In the genomic region with DNA sequence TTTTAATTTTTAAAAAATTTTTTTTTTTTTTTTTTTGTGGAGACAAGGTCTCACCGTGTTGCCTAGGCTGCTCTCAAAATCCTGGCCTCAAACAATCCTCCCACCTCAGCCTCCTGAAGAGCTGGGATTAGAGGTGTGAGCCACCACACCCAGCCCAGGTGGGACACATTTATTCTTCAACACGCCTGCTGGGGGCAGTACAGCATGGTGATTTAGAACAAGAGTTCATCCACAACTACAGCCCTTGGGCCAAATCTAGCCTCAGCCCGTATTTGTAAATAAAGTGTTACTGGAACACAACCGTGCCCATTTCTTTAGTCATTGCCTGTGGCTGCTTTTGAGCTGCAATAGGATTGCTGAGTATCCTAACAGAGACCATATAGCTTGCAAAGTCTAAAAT, we compare ENCODE assay signal across 2 cellular contexts.
TF ChIP-seq lines count a peak whose summit lies in the region.

No MANE protein-coding gene starts in this region.

TF ChIP-seq in SK-N-SH, 30 proteins besides CTCF, POLR2A, EP300 and RAD21 (continued from another document):
- no peak for TF ChIP-seq EZH2phosphoT487 (IDR thresholded peaks at IDR 0.05; ENCODE audit: borderline replicate concordance, low read depth)
- no peak for TF ChIP-seq CHD2 (IDR thresholded peaks at IDR 0.05; ENCODE audit: low read length, partially characterized antibody)
- TF ChIP-seq TCF12 (IDR thresholded peaks at IDR 0.05), result no peak
- TF ChIP-seq GATA2 (CRISPR knock-in tag; IDR thresholded peaks at IDR 0.05), result no peak
- TF ChIP-seq, protein P1, sequence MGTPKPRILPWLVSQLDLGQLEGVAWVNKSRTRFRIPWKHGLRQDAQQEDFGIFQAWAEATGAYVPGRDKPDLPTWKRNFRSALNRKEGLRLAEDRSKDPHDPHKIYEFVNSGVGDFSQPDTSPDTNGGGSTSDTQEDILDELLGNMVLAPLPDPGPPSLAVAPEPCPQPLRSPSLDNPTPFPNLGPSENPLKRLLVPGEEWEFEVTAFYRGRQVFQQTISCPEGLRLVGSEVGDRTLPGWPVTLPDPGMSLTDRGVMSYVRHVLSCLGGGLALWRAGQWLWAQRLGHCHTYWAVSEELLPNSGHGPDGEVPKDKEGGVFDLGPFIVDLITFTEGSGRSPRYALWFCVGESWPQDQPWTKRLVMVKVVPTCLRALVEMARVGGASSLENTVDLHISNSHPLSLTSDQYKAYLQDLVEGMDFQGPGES (IDR thresholded peaks at IDR 0.05; ENCODE audit: low read depth, low read length), result no peak
- TF ChIP-seq RXRA (IDR thresholded peaks at IDR 0.05; ENCODE audit: borderline replicate concordance, low read depth), result no peak
- no peak for TF ChIP-seq FOSL2 (IDR thresholded peaks at IDR 0.05; ENCODE audit: borderline replicate concordance, low read depth)
- no peak for TF ChIP-seq NRF1 (IDR thresholded peaks at IDR 0.05; ENCODE audit: low read depth, low read length)
- no peak for TF ChIP-seq MXI1 (IDR thresholded peaks at IDR 0.05; ENCODE audit: low read depth, low read length)
- TF ChIP-seq, protein P2, sequence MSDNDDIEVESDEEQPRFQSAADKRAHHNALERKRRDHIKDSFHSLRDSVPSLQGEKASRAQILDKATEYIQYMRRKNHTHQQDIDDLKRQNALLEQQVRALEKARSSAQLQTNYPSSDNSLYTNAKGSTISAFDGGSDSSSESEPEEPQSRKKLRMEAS (IDR thresholded peaks at IDR 0.05; ENCODE audit: low read depth), result no peak
- no peak for TF ChIP-seq YY1 (IDR thresholded peaks at IDR 0.05; ENCODE audit: low read depth)
- TF ChIP-seq TAF1 (IDR thresholded peaks at IDR 0.05; ENCODE audit: borderline replicate concordance, low read depth, low read length), result no peak
- TF ChIP-seq, protein P3, sequence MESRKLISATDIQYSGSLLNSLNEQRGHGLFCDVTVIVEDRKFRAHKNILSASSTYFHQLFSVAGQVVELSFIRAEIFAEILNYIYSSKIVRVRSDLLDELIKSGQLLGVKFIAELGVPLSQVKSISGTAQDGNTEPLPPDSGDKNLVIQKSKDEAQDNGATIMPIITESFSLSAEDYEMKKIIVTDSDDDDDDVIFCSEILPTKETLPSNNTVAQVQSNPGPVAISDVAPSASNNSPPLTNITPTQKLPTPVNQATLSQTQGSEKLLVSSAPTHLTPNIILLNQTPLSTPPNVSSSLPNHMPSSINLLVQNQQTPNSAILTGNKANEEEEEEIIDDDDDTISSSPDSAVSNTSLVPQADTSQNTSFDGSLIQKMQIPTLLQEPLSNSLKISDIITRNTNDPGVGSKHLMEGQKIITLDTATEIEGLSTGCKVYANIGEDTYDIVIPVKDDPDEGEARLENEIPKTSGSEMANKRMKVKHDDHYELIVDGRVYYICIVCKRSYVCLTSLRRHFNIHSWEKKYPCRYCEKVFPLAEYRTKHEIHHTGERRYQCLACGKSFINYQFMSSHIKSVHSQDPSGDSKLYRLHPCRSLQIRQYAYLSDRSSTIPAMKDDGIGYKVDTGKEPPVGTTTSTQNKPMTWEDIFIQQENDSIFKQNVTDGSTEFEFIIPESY (IDR thresholded peaks at IDR 0.05; ENCODE audit: borderline replicate concordance, low read depth), result no peak

TF ChIP-seq in SK-N-SH treated with all-trans-retinoic acid at 6 μM for 48 hours, 23 proteins besides CTCF, POLR2A, EP300 and RAD21 (continued from another document):
- TF ChIP-seq, protein P4, sequence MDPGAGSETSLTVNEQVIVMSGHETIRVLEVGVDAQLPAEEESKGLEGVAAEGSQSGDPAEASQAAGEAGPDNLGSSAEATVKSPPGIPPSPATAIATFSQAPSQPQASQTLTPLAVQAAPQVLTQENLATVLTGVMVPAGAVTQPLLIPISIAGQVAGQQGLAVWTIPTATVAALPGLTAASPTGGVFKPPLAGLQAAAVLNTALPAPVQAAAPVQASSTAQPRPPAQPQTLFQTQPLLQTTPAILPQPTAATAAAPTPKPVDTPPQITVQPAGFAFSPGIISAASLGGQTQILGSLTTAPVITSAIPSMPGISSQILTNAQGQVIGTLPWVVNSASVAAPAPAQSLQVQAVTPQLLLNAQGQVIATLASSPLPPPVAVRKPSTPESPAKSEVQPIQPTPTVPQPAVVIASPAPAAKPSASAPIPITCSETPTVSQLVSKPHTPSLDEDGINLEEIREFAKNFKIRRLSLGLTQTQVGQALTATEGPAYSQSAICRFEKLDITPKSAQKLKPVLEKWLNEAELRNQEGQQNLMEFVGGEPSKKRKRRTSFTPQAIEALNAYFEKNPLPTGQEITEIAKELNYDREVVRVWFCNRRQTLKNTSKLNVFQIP (CRISPR knock-in tag; IDR thresholded peaks at IDR 0.05; ENCODE audit: borderline replicate concordance, low read depth), result no peak
- TF ChIP-seq, protein P5, sequence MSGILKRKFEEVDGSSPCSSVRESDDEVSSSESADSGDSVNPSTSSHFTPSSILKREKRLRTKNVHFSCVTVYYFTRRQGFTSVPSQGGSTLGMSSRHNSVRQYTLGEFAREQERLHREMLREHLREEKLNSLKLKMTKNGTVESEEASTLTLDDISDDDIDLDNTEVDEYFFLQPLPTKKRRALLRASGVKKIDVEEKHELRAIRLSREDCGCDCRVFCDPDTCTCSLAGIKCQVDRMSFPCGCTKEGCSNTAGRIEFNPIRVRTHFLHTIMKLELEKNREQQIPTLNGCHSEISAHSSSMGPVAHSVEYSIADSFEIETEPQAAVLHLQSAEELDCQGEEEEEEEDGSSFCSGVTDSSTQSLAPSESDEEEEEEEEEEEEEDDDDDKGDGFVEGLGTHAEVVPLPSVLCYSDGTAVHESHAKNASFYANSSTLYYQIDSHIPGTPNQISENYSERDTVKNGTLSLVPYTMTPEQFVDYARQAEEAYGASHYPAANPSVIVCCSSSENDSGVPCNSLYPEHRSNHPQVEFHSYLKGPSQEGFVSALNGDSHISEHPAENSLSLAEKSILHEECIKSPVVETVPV (CRISPR knock-in tag; IDR thresholded peaks at IDR 0.05), result no peak
- TF ChIP-seq ZNF70 (CRISPR knock-in tag; IDR thresholded peaks at IDR 0.05) (no peak), SNAI2 (CRISPR knock-in tag; IDR thresholded peaks at IDR 0.05) (no peak), ZC3H10 (CRISPR knock-in tag; IDR thresholded peaks at IDR 0.05) (no peak), ESRRG (CRISPR knock-in tag; IDR thresholded peaks at IDR 0.05) (no peak), PPARA (CRISPR knock-in tag; IDR thresholded peaks at IDR 0.05; ENCODE audit: borderline replicate concordance) (no peak), BACH2 (CRISPR knock-in tag; IDR thresholded peaks at IDR 0.05; ENCODE audit: borderline replicate concordance) (no peak)
- TF ChIP-seq, protein P6, sequence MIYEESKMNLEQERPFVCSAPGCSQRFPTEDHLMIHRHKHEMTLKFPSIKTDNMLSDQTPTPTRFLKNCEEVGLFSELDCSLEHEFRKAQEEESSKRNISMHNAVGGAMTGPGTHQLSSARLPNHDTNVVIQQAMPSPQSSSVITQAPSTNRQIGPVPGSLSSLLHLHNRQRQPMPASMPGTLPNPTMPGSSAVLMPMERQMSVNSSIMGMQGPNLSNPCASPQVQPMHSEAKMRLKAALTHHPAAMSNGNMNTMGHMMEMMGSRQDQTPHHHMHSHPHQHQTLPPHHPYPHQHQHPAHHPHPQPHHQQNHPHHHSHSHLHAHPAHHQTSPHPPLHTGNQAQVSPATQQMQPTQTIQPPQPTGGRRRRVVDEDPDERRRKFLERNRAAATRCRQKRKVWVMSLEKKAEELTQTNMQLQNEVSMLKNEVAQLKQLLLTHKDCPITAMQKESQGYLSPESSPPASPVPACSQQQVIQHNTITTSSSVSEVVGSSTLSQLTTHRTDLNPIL (CRISPR knock-in tag; IDR thresholded peaks at IDR 0.05; ENCODE audit: low read depth), result no peak
